Comparison of ENCODE assay signal across 15 cellular contexts in the genomic region with DNA sequence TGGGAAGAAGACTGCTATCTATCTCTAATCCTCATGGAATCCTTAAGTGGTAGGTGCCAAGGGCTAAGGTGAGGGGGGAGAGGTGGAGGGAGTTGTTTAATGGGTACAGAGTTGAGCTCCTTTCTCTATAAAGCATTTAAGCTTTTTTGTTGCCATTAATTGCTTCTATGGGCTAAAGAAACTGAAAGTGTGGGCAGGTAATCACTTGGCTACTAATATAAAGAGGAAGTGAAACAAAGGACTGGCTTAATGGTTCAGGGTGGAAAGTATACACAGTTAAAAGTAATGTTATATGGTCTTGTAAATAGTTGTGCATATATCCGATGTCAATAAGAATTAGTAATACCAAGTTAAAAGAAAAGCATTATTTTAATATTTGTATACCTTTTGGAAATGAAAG.
DNase-seq lines count a peak whose midpoint lies in the region; ATAC-seq, FAIRE-seq and TF ChIP-seq lines count a peak whose summit lies in the region.
"Had no signal": no experiment of that assay in that cellular context is flagged by ENCODE, and none has a peak within 500 bp of the region (broad histone marks: within the 10 kb centered on the region; RNA-seq: fewer than 3 reads in every experiment).

No MANE protein-coding gene starts in this region.

- no peak overlapping the region for H2AFZ ChIP-seq in osteoblast (ENCODE audit: low read length)

- H3K4me3 ChIP-seq in osteoblast (ENCODE audit: insufficient read depth, low read length) (no peak overlapping the region), H7 (ENCODE audit: insufficient read depth, low read depth, low read length) (no peak overlapping the region)
- H3K4me3 ChIP-seq: BLaER1, body of pancreas had no signal

- no peak overlapping the region for H3K27ac ChIP-seq in osteoblast (ENCODE audit: low read depth, low read length)
- H3K27ac ChIP-seq: BLaER1, body of pancreas had no signal

- peak; percentile 92 for FAIRE-seq in GM12891 (lab: Jason Lieb, UNC)
- FAIRE-seq: H1 had no signal

- H4K20me1 ChIP-seq in osteoblast (ENCODE audit: insufficient read depth, low read length) = no peaks in the 10 kb centered on the region
- H4K20me1 ChIP-seq: BLaER1 had no signal

- ATAC-seq in GM19455 (IDR thresholded peaks at IDR 0.05; ENCODE audit: unreplicated experiment) = peak; percentile 94
- ATAC-seq in HG02981 (IDR thresholded peaks at IDR 0.05; ENCODE audit: unreplicated experiment) = peak; percentile 98
- no peak for ATAC-seq in omental fat pad (ENCODE audit: low FRiP score)
- ATAC-seq: body of pancreas; Right ventricle myocardium inferior; stimulated activated naive CD8-positive, alpha-beta T cell treated with anti-CD3 and anti-CD28 coated beads, Interleukin-15, amount 100 ng/mL, for 72 hours had no signal

- H3K79me2 ChIP-seq in osteoblast (ENCODE audit: insufficient read depth, low read length) = no peaks in the 10 kb centered on the region

- no peak for TF ChIP-seq POLR2A in GM12891 (IDR thresholded peaks at IDR 0.05; ENCODE audit: low read depth, low read length)

- H3K4me2 ChIP-seq in osteoblast (ENCODE audit: insufficient read depth, low read length) = no peak overlapping the region
- H3K4me2 ChIP-seq: BLaER1 had no signal

- no peaks in the 10 kb centered on the region for H3K36me3 ChIP-seq in osteoblast (ENCODE audit: insufficient read depth, low read length)
- no peaks in the 10 kb centered on the region; the same call in none of the 2 replicates for H3K36me3 ChIP-seq in H7 (replicated peaks; ENCODE audit: control insufficient read depth, insufficient read depth, low read length)

- no peaks in the 10 kb centered on the region for H3K27me3 ChIP-seq in osteoblast (ENCODE audit: insufficient read depth, low read length)
- H3K27me3 ChIP-seq in H7 (ENCODE audit: control insufficient read depth, insufficient read depth, low read length) = no peaks in the 10 kb centered on the region
- H3K27me3 ChIP-seq: body of pancreas had no signal

- DNase-seq in GM12891 (ENCODE audit: insufficient read length, low spot score) (peak; percentile 2), MV-4-11 (lab: John Stamatoyannopoulos, UW) (peak; percentile 23), omental fat pad (ENCODE audit: low spot score) (no peak), osteoblast (ENCODE audit: insufficient read length, low spot score, missing footprints) (no peak), H7 (no peak), NCI-H2227 (lab: John Stamatoyannopoulos, UW; ENCODE audit: unreplicated experiment) (no peak)
- DNase-seq: activated CD8-positive, alpha-beta memory T cell treated with anti-CD3 and anti-CD28 coated beads for 24 hours; body of pancreas; NCI-H1694; stimulated activated naive CD8-positive, alpha-beta T cell treated with anti-CD3 and anti-CD28 coated beads, Interleukin-15, amount 100 ng/mL, for 72 hours had no signal

- no peaks in the 10 kb centered on the region for H3K4me1 ChIP-seq in osteoblast (ENCODE audit: insufficient read depth, low read length)
- H3K4me1 ChIP-seq: BLaER1 had no signal

- no peaks in the 10 kb centered on the region for H3K9me3 ChIP-seq in osteoblast (ENCODE audit: low read depth, low read length)
- H3K9me3 ChIP-seq: BLaER1, body of pancreas had no signal

- TF ChIP-seq CTCF in omental fat pad (IDR thresholded peaks at IDR 0.05) = no peak
- TF ChIP-seq CTCF in osteoblast (IDR thresholded peaks at IDR 0.05; ENCODE audit: extremely low read depth, low read depth, low read length) = no peak

TF ChIP-seq in GM12891, 5 proteins besides CTCF, POLR2A, EP300 and RAD21:
- TF ChIP-seq POLR2AphosphoS5 (IDR thresholded peaks at IDR 0.05; ENCODE audit: low read depth, low read length) = no peak
- peak; percentile 97 for TF ChIP-seq SPI1 (IDR thresholded peaks at IDR 0.05; ENCODE audit: low read depth, low read length)
- TF ChIP-seq POU2F2 (IDR thresholded peaks at IDR 0.05; ENCODE audit: low read depth, low read length) = no peak
- no peak for TF ChIP-seq TAF1 (IDR thresholded peaks at IDR 0.05; ENCODE audit: low read depth, low read length)
- TF ChIP-seq PAX5 (IDR thresholded peaks at IDR 0.05; ENCODE audit: insufficient read depth, low read length, severe bottlenecking) = no peak

Comparison
In these comparisons a context has a peak if more than half of its experiments do, and no peak if none do; other contexts are left out.
1. DNase-seq: peak in GM12891 (single experiment) and MV-4-11 (single experiment); none in omental fat pad (single experiment), osteoblast (single experiment), H7 (single experiment) and NCI-H2227 (single experiment).